In genomic region chr7:19194417-19194816, GRCh38 we compare ENCODE assay signal across 16 cellular contexts. TPM values are rescaled to one million over a fixed set of nuclear protein-coding genes. Genes with fewer than 3 reads are reported as not detected.
A peak's percentile ranks its signal among the peaks of the same experiment; 100 is the strongest.
DNase-seq lines count a peak whose midpoint lies in the region; ATAC-seq and TF ChIP-seq lines count a peak whose summit lies in the region.
"Not testable (repeated sequence)": the region's sequence is repeated elsewhere in the genome, so short reads cannot be mapped to it uniquely, and the experiment has no call there.
"Had no signal": no experiment of that assay in that cellular context is flagged by ENCODE, and none has a peak within 500 bp of the region (broad histone marks: within the 10 kb centered on the region; RNA-seq: fewer than 3 reads in every experiment).

No MANE protein-coding gene starts in this region.

- not testable (repeated sequence) for H3K27ac Mint-ChIP-seq in WTC11, nephron progenitor cell
- peak overlapping the region; percentile 82 for H3K27ac Mint-ChIP-seq in glutamatergic neuron (ENCODE audit: unreplicated experiment)

- not testable (repeated sequence) for H3K9ac ChIP-seq in iPS-18a (ENCODE audit: low read length)

- TF ChIP-seq CTCF in WTC11 (IDR thresholded peaks at IDR 0.05); choroid plexus epithelial cell (conservative IDR thresholded peaks at IDR 0.05; ENCODE audit: low read depth, low read length); glutamatergic neuron (IDR thresholded peaks at IDR 0.05; ENCODE audit: partially characterized antibody, unreplicated experiment); nephron progenitor cell (IDR thresholded peaks at IDR 0.05); retinal pigment epithelial cell (conservative IDR thresholded peaks at IDR 0.05; ENCODE audit: low read depth, low read length): not testable (repeated sequence)

- H3K27me3 Mint-ChIP-seq in WTC11 (ENCODE audit: low read depth): peaks cover 66% of the 10 kb centered on the region
- H3K27me3 Mint-ChIP-seq in glutamatergic neuron (ENCODE audit: unreplicated experiment); nephron progenitor cell (ENCODE audit: low read depth, poor library complexity): not testable (repeated sequence)

- POLR2A ChIA-PET in WTC11 (lab: Charles Lee): interaction anchor here (0.6 kb wide), 1 partner anchor 165 kb away, joined by 4 read pairs; no protein-coding TSS in a partner anchor

- not testable (repeated sequence) for H3K9me3 ChIP-seq in iPS-18a (ENCODE audit: control insufficient read depth, low read depth, low read length)

- H3K4me1 Mint-ChIP-seq in WTC11; glutamatergic neuron (ENCODE audit: low read depth, unreplicated experiment); nephron progenitor cell: not testable (repeated sequence)

- CTCF ChIA-PET in WTC11 (lab: Charles Lee): not testable (repeated sequence)

- not testable (repeated sequence) for H3K36me3 ChIP-seq in H7 (replicated peaks; ENCODE audit: control insufficient read depth, insufficient read depth, low read length); iPS-18a (ENCODE audit: control insufficient read depth, low read depth, low read length)

- not testable (repeated sequence) for DNase-seq in H7; choroid plexus epithelial cell (ENCODE audit: low read depth); retinal pigment epithelial cell (ENCODE audit: low read depth)
- DNase-seq in WTC11 (ENCODE audit: low spot score) (peak; percentile 62), glutamatergic neuron (peak; percentile 26), nephron progenitor cell (peak; percentile 10)

- ATAC-seq in WTC11: not testable (repeated sequence)

- not testable (repeated sequence) for H3K9me3 Mint-ChIP-seq in WTC11; glutamatergic neuron (ENCODE audit: unreplicated experiment)
- peaks cover 41% of the 10 kb centered on the region for H3K9me3 Mint-ChIP-seq in nephron progenitor cell

- H3K4me3 Mint-ChIP-seq in WTC11 (peak overlapping the region; percentile 92), glutamatergic neuron (ENCODE audit: unreplicated experiment) (peak overlapping the region; percentile 89), nephron progenitor cell (peak overlapping the region; percentile 81)

- H3K4me1 ChIP-seq in iPS-18a (ENCODE audit: control insufficient read depth, low read depth, low read length): not testable (repeated sequence)

- H3K4me3 ChIP-seq in H7 (ENCODE audit: insufficient read depth, low read depth, low read length) (peak overlapping the region; percentile 38), choroid plexus epithelial cell (ENCODE audit: low read depth, low read length) (peak overlapping the region; percentile 48), iPS-18a (ENCODE audit: low read length) (peak overlapping the region; percentile 58), retinal pigment epithelial cell (ENCODE audit: low read length) (peak overlapping the region; percentile 26)

- H3K27ac ChIP-seq in iPS-18a (ENCODE audit: low read length): not testable (repeated sequence)

- H3K36me3 Mint-ChIP-seq in WTC11; glutamatergic neuron (ENCODE audit: unreplicated experiment): not testable (repeated sequence)
- peaks cover 17% of the 10 kb centered on the region for H3K36me3 Mint-ChIP-seq in nephron progenitor cell (ENCODE audit: low read depth)

- not testable (repeated sequence) for H3K27me3 ChIP-seq in H7 (ENCODE audit: control insufficient read depth, insufficient read depth, low read length); iPS-18a (ENCODE audit: control insufficient read depth, insufficient read depth, low read length)

TF ChIP-seq in WTC11, 78 proteins besides CTCF, POLR2A, EP300 and RAD21:
- peak; percentile 74 for TF ChIP-seq FOXK1 (CRISPR knock-in tag; IDR thresholded peaks at IDR 0.05)

RNA-seq across cellular contexts. Expression of gene FERD3L, which starts 49.2 kb away (rescaled TPM):
- not detected in 2 replicates for total RNA-seq in H7 (2014; rRNA removed; shearing (Covaris generic))
- total RNA-seq in WTC11 (2021) (not detected in 3 replicates), glutamatergic neuron (ENCODE audit: unreplicated experiment) (0.96 TPM)
- total RNA-seq: A172; CD8-positive, alpha-beta T cell; G401; HT-29; IMR-90; NCI-H460; PC-3; Right ventricle myocardium superior; RPMI7951 had no signal
